Comparison of ENCODE assay signal across 19 cellular contexts in the genomic region with DNA sequence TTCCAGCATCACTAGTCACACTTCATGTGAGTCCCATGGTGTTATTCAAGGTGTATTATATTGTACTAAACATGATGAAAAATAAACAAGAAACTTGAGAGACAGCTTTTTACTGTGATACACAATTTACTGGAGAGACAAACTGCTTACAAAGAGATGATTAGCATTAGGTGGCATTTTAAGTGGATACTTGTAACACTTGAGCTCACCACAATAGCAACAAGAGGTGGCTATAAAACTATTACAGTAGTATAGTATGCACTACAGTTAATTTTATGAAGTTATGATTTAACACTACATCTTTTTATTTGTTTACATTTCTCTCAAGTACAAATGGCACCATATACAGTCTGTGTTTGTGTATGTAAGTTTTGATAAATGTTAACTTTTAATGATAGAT.
"Had no signal": no experiment of that assay in that cellular context is flagged by ENCODE, and none has a peak within 500 bp of the region (broad histone marks: within the 10 kb centered on the region; RNA-seq: fewer than 3 reads in every experiment).

No MANE protein-coding gene starts in this region.

- H3K4me3 ChIP-seq: breast epithelium, dorsolateral prefrontal cortex, esophagus muscularis mucosa, right atrium auricular region, skin epidermis, thoracic aorta had no signal

- H3K9me3 ChIP-seq: breast epithelium, thoracic aorta had no signal

- H3K27ac ChIP-seq: breast epithelium, dorsolateral prefrontal cortex, esophagus muscularis mucosa, right atrium auricular region, skin epidermis, thoracic aorta had no signal

- DNase-seq: activated CD4-positive, alpha-beta T cell treated with anti-CD3 and anti-CD28 coated beads, Interleukin-2, amount 50 U/mL, for 48 hours; activated CD4-positive, CD25-positive, alpha-beta regulatory T cell treated with anti-CD3 and anti-CD28 coated beads, Interleukin-2, amount 50 U/mL, for 72 hours; activated gamma-delta T cell; activated naive CD8-positive, alpha-beta T cell treated with anti-CD3 and anti-CD28 coated beads, Interleukin-2, amount 10 ng/mL, durations not matched to agents 7 days and 5 days; activated T-cell treated with anti-CD3 and anti-CD28 coated beads, Interleukin-2, amount 50 U/mL, for 48 hours; anterior cingulate cortex; dorsolateral prefrontal cortex; glutamatergic neuron; immature natural killer cell; left cardiac atrium; natural killer cell; posterior cingulate gyrus; stimulated activated CD4-positive, alpha-beta T cell treated with anti-CD3 and anti-CD28 coated beads, Interleukin-4, amount 100 ng/mL, for 4 hours; stimulated activated naive CD8-positive, alpha-beta T cell treated with anti-CD3 and anti-CD28 coated beads, Interleukin-15, amount 100 ng/mL, for 72 hours had no signal

- H3K4me1 ChIP-seq: breast epithelium, esophagus muscularis mucosa, right atrium auricular region had no signal

- H3K27me3 ChIP-seq: breast epithelium, dorsolateral prefrontal cortex, esophagus muscularis mucosa, right atrium auricular region had no signal

- H3K36me3 ChIP-seq: breast epithelium, esophagus muscularis mucosa, right atrium auricular region, thoracic aorta had no signal

- ATAC-seq: left cardiac atrium; natural killer cell; stimulated activated naive CD8-positive, alpha-beta T cell treated with anti-CD3 and anti-CD28 coated beads, Interleukin-15, amount 100 ng/mL, for 72 hours had no signal
